16 cellular contexts compared by ENCODE assay signal in genomic region chr7:107048783-107049418, GRCh38. TPM values are rescaled to one million over a fixed set of nuclear protein-coding genes. Genes with fewer than 3 reads are reported as not detected.
"Had no signal": no experiment of that assay in that cellular context is flagged by ENCODE, and none has a peak within 500 bp of the region (broad histone marks: within the 10 kb centered on the region; RNA-seq: fewer than 3 reads in every experiment).

No MANE protein-coding gene starts in this region.

- DNase-seq: activated CD4-positive, alpha-beta T cell treated with anti-CD3 and anti-CD28 coated beads for 1 hour; activated effector memory CD4-positive, alpha-beta T cell treated with anti-CD3 and anti-CD28 coated beads, Interleukin-2, amount 50 U/mL, for 16 hours; activated naive CD4-positive, alpha-beta T cell treated with anti-CD3 and anti-CD28 coated beads, Interleukin-2, amount 50 U/mL, for 16 hours; activated T-cell treated with anti-CD3 and anti-CD28 coated beads, Interleukin-2, amount 50 U/mL, for 72 hours; amniotic stem cell; dorsolateral prefrontal cortex; heart left ventricle; left ventricle myocardium inferior; mammary epithelial cell; right cardiac atrium; stimulated activated naive CD8-positive, alpha-beta T cell treated with anti-CD3 and anti-CD28 coated beads, Interleukin-15, Interleukin-2, amounts not matched to agents 100 U/mL and 50 U/mL, for 24 hours; T-helper 2 cell; trophoblast cell had no signal

- H3K9me3 ChIP-seq: heart left ventricle, left ventricle myocardium inferior had no signal

- H3K4me3 ChIP-seq: cardiac muscle cell, heart left ventricle, left ventricle myocardium inferior had no signal

- H3K36me3 ChIP-seq: cardiac muscle cell, heart left ventricle, left ventricle myocardium inferior had no signal

- H3K27me3 ChIP-seq: cardiac muscle cell, dorsolateral prefrontal cortex, heart left ventricle had no signal

- ATAC-seq: activated T-cell treated with anti-CD3 and anti-CD28 coated beads, Interleukin-2, amount 50 U/mL, for 72 hours; heart left ventricle; right cardiac atrium; stimulated activated naive CD8-positive, alpha-beta T cell treated with anti-CD3 and anti-CD28 coated beads, Interleukin-15, Interleukin-2, amounts not matched to agents 100 U/mL and 50 U/mL, for 24 hours had no signal

- H3K27ac ChIP-seq: cardiac muscle cell, epithelial cell of prostate, heart left ventricle, left ventricle myocardium inferior, VCaP had no signal

RNA-seq across cellular contexts. Expression of gene PRKAR2B, which starts 4.4 kb away (rescaled TPM):
- polyA plus RNA-seq: mammary epithelial cell had no signal
